ENCODE assay signal across 34 cellular contexts in the genomic region with DNA sequence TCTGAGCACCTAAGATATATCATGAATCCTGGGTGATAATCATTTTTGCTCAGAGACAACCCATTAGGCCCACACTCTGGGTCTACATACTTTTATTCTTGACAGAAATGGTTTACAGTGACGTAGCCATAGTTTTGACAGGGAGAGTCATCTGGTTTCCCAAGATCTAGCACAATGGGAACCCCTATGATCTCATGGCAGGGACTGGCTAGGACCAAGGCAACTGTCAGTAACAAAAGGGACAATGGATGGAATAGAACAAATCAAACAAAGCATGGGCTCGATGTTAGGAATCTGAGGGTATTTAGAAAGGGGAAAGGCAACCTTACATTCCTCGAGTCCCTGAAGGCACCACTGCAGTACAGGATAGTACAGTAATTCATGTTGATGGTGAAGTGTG. TPM values are rescaled to one million over a fixed set of nuclear protein-coding genes. Genes with fewer than 3 reads are reported as not detected.
"Had no signal": no experiment of that assay in that cellular context is flagged by ENCODE, and none has a peak within 500 bp of the region (broad histone marks: within the 10 kb centered on the region; RNA-seq: fewer than 3 reads in every experiment).

No MANE protein-coding gene starts in this region.

- ATAC-seq: activated CD8-positive, alpha-beta T cell treated with anti-CD3 and anti-CD28 coated beads, Interleukin-2, amount 10 ng/mL, durations not matched to agents 7 days and 5 days; Panc1; SK-N-SH treated with all-trans-retinoic acid at 6 μM for 48 hours had no signal

- H3K27ac Mint-ChIP-seq: activated CD8-positive, alpha-beta T cell treated with anti-CD3 and anti-CD28 coated beads, Interleukin-2, amount 10 ng/mL, durations not matched to agents 7 days and 5 days; activated naive CD4-positive, alpha-beta T cell treated with anti-CD3 and anti-CD28 coated beads, Interleukin-2, amount 50 U/mL, for 24 hours; activated T-helper 1 cell treated with anti-CD3 and anti-CD28 coated beads, Interleukin-12 subunit alpha, Interleukin-12 subunit beta, Interleukin-2, Interleukin-4 antibody, amounts not matched to agents 30 ng/mL and 10 ng/mL and 1 ng/mL, durations not matched to agents 14 hours and 24 hours and 36 hours; T-helper 2 cell treated with Interferon-gamma antibody and Interleukin-4, amounts not matched to agents 5 μg/mL and 100 μg/mL, for 36 hours had no signal

- H3K4me3 Mint-ChIP-seq: activated CD8-positive, alpha-beta T cell treated with anti-CD3 and anti-CD28 coated beads, Interleukin-2, amount 10 ng/mL, durations not matched to agents 7 days and 5 days; activated naive CD4-positive, alpha-beta T cell treated with anti-CD3 and anti-CD28 coated beads, Interleukin-2, amount 50 U/mL, for 24 hours; activated T-helper 1 cell treated with anti-CD3 and anti-CD28 coated beads, Interleukin-12 subunit alpha, Interleukin-12 subunit beta, Interleukin-2, Interleukin-4 antibody, amounts not matched to agents 30 ng/mL and 10 ng/mL and 1 ng/mL, durations not matched to agents 14 hours and 24 hours and 36 hours; T-helper 2 cell treated with Interferon-gamma antibody and Interleukin-4, amounts not matched to agents 5 μg/mL and 100 μg/mL, for 36 hours had no signal

- H3K4me3 ChIP-seq: breast epithelium, SJSA1 had no signal

- H3K9me3 ChIP-seq: breast epithelium, SJSA1 had no signal

- H3K4me2 ChIP-seq: KMS-11 had no signal

- H3K4me1 ChIP-seq: breast epithelium, SJSA1 had no signal

- H3K27me3 ChIP-seq: breast epithelium had no signal

- H3K27ac ChIP-seq: breast epithelium, KMS-11, SJSA1 had no signal

- H3K9me3 Mint-ChIP-seq: activated naive CD4-positive, alpha-beta T cell treated with anti-CD3 and anti-CD28 coated beads, Interleukin-2, amount 50 U/mL, for 24 hours; activated T-helper 1 cell treated with anti-CD3 and anti-CD28 coated beads, Interleukin-12 subunit alpha, Interleukin-12 subunit beta, Interleukin-2, Interleukin-4 antibody, amounts not matched to agents 30 ng/mL and 10 ng/mL and 1 ng/mL, durations not matched to agents 14 hours and 24 hours and 36 hours; T-helper 2 cell treated with Interferon-gamma antibody and Interleukin-4, amounts not matched to agents 5 μg/mL and 100 μg/mL, for 36 hours had no signal

- DNase-seq: activated CD4-positive, alpha-beta T cell treated with anti-CD3 and anti-CD28 coated beads for 48 hours; activated CD4-positive, alpha-beta T cell treated with anti-CD3 and anti-CD28 coated beads, Interleukin-2, amount 50 U/mL, for 4 hours; activated CD4-positive, CD25-positive, alpha-beta regulatory T cell treated with anti-CD3 and anti-CD28 coated beads, Interleukin-2, amount 50 U/mL, for 72 hours; activated CD8-positive, alpha-beta memory T cell treated with anti-CD3 and anti-CD28 coated beads, Interleukin-2, amount 50 U/mL, for 48 hours; activated CD8-positive, alpha-beta T cell treated with anti-CD3 and anti-CD28 coated beads, Interleukin-2, amount 10 ng/mL, durations not matched to agents 7 days and 5 days; activated effector memory CD4-positive, alpha-beta T cell treated with Interleukin-2 at 50 U/mL for 16 hours; activated naive CD4-positive, alpha-beta T cell; activated T-cell treated with anti-CD3 and anti-CD28 coated beads, Interleukin-2, amount 50 U/mL, for 1 hour; aorta; NCI-H1092; NCI-H1417 treated with DMSO at 0.1 percent for 48 hours; NCI-H1694; NCI-H2029; NCI-H2107; NCI-H2171 treated with DMSO at 0.1 percent for 48 hours; NCI-H226; NCI-H510A; NCI-H526 treated with DMSO at 0.1 percent for 48 hours; NCI-H82; NK-92 treated with Interleukin-12 subunit alpha and Interleukin-12 subunit beta, amount 100 ng/mL, for 24 hours; OCI-M1; RPMI8226; SW 1271 had no signal

- H3K36me3 ChIP-seq: breast epithelium had no signal

- H3K36me3 Mint-ChIP-seq: activated naive CD4-positive, alpha-beta T cell treated with anti-CD3 and anti-CD28 coated beads, Interleukin-2, amount 50 U/mL, for 24 hours had no signal

- H3K4me1 Mint-ChIP-seq: activated naive CD4-positive, alpha-beta T cell treated with anti-CD3 and anti-CD28 coated beads, Interleukin-2, amount 50 U/mL, for 24 hours had no signal

RNA-seq across cellular contexts. Expression of gene CFAP97D1, which starts 20.5 kb away (rescaled TPM):
- total RNA-seq: activated CD8-positive, alpha-beta T cell treated with anti-CD3 and anti-CD28 coated beads, Interleukin-2, amount 10 ng/mL, durations not matched to agents 7 days and 5 days; activated T-helper 1 cell treated with anti-CD3 and anti-CD28 coated beads, Interleukin-12 subunit alpha, Interleukin-12 subunit beta, Interleukin-2, Interleukin-4 antibody, amounts not matched to agents 30 ng/mL and 10 ng/mL and 1 ng/mL, durations not matched to agents 14 hours and 24 hours and 36 hours; aorta; MCF 10A; Right ventricle myocardium inferior; SJSA1; T-helper 1 cell treated with Interleukin-12 subunit alpha and Interleukin-12 subunit beta and Interleukin-4 antibody, amounts not matched to agents 30 ng/mL and 1 ng/mL, for 36 hours had no signal

RNA-seq across cellular contexts. Expression of gene MPP3, which starts 32.2 kb away (rescaled TPM):
- total RNA-seq: activated CD8-positive, alpha-beta T cell treated with anti-CD3 and anti-CD28 coated beads, Interleukin-2, amount 10 ng/mL, durations not matched to agents 7 days and 5 days; T-helper 1 cell treated with Interleukin-12 subunit alpha and Interleukin-12 subunit beta and Interleukin-4 antibody, amounts not matched to agents 30 ng/mL and 1 ng/mL, for 36 hours had no signal

RNA-seq across cellular contexts. Expression of gene SOST, which starts 42.1 kb away (rescaled TPM):
- total RNA-seq: activated CD8-positive, alpha-beta T cell treated with anti-CD3 and anti-CD28 coated beads, Interleukin-2, amount 10 ng/mL, durations not matched to agents 7 days and 5 days; activated T-helper 1 cell treated with anti-CD3 and anti-CD28 coated beads, Interleukin-12 subunit alpha, Interleukin-12 subunit beta, Interleukin-2, Interleukin-4 antibody, amounts not matched to agents 30 ng/mL and 10 ng/mL and 1 ng/mL, durations not matched to agents 14 hours and 24 hours and 36 hours; breast epithelium; MCF 10A; Right ventricle myocardium inferior; T-helper 1 cell treated with Interleukin-12 subunit alpha and Interleukin-12 subunit beta and Interleukin-4 antibody, amounts not matched to agents 30 ng/mL and 1 ng/mL, for 36 hours had no signal

RNA-seq across cellular contexts. Expression of gene CD300LG, which starts 46.2 kb away (rescaled TPM):
- total RNA-seq: activated CD8-positive, alpha-beta T cell treated with anti-CD3 and anti-CD28 coated beads, Interleukin-2, amount 10 ng/mL, durations not matched to agents 7 days and 5 days; activated T-helper 1 cell treated with anti-CD3 and anti-CD28 coated beads, Interleukin-12 subunit alpha, Interleukin-12 subunit beta, Interleukin-2, Interleukin-4 antibody, amounts not matched to agents 30 ng/mL and 10 ng/mL and 1 ng/mL, durations not matched to agents 14 hours and 24 hours and 36 hours; MCF 10A; SJSA1; T-helper 1 cell treated with Interleukin-12 subunit alpha and Interleukin-12 subunit beta and Interleukin-4 antibody, amounts not matched to agents 30 ng/mL and 1 ng/mL, for 36 hours had no signal
